14 cellular contexts compared by ENCODE assay signal in the genomic region with DNA sequence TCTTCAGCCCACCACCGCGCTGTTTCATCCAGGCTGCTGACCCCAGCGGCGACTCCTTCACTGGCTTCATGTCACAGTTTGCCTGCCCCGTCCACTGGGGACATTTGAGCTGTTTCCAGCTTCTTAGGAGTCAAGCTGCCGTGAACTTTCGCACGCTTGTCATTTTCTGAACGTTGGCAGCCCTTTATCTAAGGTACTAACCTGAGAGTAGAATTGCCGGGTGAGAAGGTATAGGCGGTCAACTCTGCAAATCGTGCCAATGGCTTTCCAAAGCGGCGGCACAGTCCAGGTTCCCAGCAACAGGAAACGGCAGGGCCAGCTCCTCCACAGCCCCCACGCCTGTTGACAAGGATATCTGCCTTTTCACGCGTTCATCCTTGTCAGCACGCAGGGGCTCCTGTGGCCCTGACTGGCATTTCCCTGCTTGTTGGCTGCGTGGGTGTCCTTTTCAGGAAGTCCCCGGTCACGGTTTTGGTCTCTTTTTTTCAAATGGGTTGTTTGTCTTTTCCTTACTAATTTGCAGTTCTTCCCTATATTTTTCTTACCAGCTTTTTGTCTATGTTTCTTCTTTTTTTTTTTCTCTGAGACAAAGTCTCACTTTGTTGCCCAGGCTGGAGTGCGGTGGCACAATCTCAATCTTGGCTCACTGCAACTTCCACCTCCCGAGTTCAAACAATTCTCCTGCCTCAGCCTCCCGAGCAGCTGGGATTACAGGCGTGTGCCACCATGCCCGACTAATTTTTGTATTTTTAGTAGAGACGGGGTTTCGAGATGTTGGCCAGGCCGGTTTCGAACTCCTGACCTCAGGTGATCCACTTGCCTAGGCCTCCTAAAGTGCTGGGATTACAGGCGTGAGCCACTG. TPM values are rescaled to one million over a fixed set of nuclear protein-coding genes. Genes with fewer than 3 reads are reported as not detected.
DNase-seq lines count a peak whose midpoint lies in the region; ATAC-seq and TF ChIP-seq lines count a peak whose summit lies in the region.
"Had no signal": no experiment of that assay in that cellular context is flagged by ENCODE, and none has a peak within 500 bp of the region (broad histone marks: within the 10 kb centered on the region; RNA-seq: fewer than 3 reads in every experiment).

No MANE protein-coding gene starts in this region.

- H3K4me3 Mint-ChIP-seq in GM23338, result peak overlapping the region; percentile 55
- H3K4me3 Mint-ChIP-seq in dendritic cell treated with granulocyte-macrophage colony-stimulating factor and Interleukin-4, amounts not matched to agents 40 ng/mL and 50 ng/mL, for 4 days, result peak overlapping the region; percentile 62
- H3K4me3 Mint-ChIP-seq in naive thymus-derived CD4-positive, alpha-beta T cell, result peak overlapping the region; percentile 30 to 72 (median 52)

- CTCF ChIA-PET in naive thymus-derived CD4-positive, alpha-beta T cell (lab: Charles Lee), result no interaction called here

- POLR2A ChIA-PET in naive thymus-derived CD4-positive, alpha-beta T cell (lab: Charles Lee), result no interaction called here

- no peaks in the 10 kb centered on the region for H3F3A ChIP-seq in GM23338 (replicated peaks; ENCODE audit: low read depth)

- H4K20me1 ChIP-seq in BLaER1 (peaks cover 23% of the 10 kb centered on the region), GM23338 (replicated peaks; ENCODE audit: insufficient read depth) (no peaks in the 10 kb centered on the region)

- H3K27me3 Mint-ChIP-seq in GM23338 (ENCODE audit: insufficient read depth, low read depth, poor library complexity), result peaks cover 50% of the 10 kb centered on the region
- peaks cover 85% of the 10 kb centered on the region for H3K27me3 Mint-ChIP-seq in dendritic cell treated with granulocyte-macrophage colony-stimulating factor and Interleukin-4, amounts not matched to agents 40 ng/mL and 50 ng/mL, for 4 days
- peaks cover 27 to 57% (median 44%) of the 10 kb centered on the region in 5 donors for H3K27me3 Mint-ChIP-seq in naive thymus-derived CD4-positive, alpha-beta T cell

- H3K27me3 ChIP-seq in BLaER1, result peaks cover 68% of the 10 kb centered on the region
- peaks cover 61% of the 10 kb centered on the region for H3K27me3 ChIP-seq in GM23338 (ENCODE audit: insufficient read depth)
- peaks cover 3 to 5% of the 10 kb centered on the region in 2 donors for H3K27me3 ChIP-seq in naive thymus-derived CD4-positive, alpha-beta T cell (ENCODE audit: control insufficient read depth in 2 of 2, insufficient read depth in 2 of 2, low read length in 2 of 2)

- no peak overlapping the region for H3K4me3 ChIP-seq in BLaER1
- H3K4me3 ChIP-seq in GM23338, result no peak overlapping the region
- no peak overlapping the region for H3K4me3 ChIP-seq in naive thymus-derived CD4-positive, alpha-beta T cell (ENCODE audit: low read length)

- peaks cover 4% of the 10 kb centered on the region; the same call in 2 of the 3 replicates for H3K36me3 Mint-ChIP-seq in GM23338 (ENCODE audit: low read depth)
- no peaks in the 10 kb centered on the region for H3K36me3 Mint-ChIP-seq in dendritic cell treated with granulocyte-macrophage colony-stimulating factor and Interleukin-4, amounts not matched to agents 40 ng/mL and 50 ng/mL, for 4 days (ENCODE audit: low read depth)
- H3K36me3 Mint-ChIP-seq in naive thymus-derived CD4-positive, alpha-beta T cell, result no peaks in the 10 kb centered on the region

- H3K79me2 ChIP-seq in GM23338 (replicated peaks; ENCODE audit: insufficient read depth), result no peaks in the 10 kb centered on the region

- H3K4me1 ChIP-seq in BLaER1 (peaks cover 52% of the 10 kb centered on the region), GM23338 (ENCODE audit: insufficient read depth) (no peaks in the 10 kb centered on the region; the same call in 1 of the 2 replicates)
- peaks cover 0 to 7% of the 10 kb centered on the region in 2 donors for H3K4me1 ChIP-seq in naive thymus-derived CD4-positive, alpha-beta T cell (ENCODE audit: control insufficient read depth in 2 of 2, insufficient read depth in 2 of 2, low read length in 2 of 2)

- H3K9me3 ChIP-seq in BLaER1, result no peaks in the 10 kb centered on the region
- H3K9me3 ChIP-seq in naive thymus-derived CD4-positive, alpha-beta T cell (ENCODE audit: control insufficient read depth in 2 of 3, low read length in 3 of 3), result no peaks in the 10 kb centered on the region
- H3K9me3 ChIP-seq: prostate gland had no signal

- no peak for DNase-seq in GM23338 (ENCODE audit: low spot score)
- DNase-seq in naive thymus-derived CD4-positive, alpha-beta T cell, result no peak
- no peak for DNase-seq in NCI-H1105 treated with DMSO at 0.1 percent for 48 hours (lab: John Stamatoyannopoulos, UW)
- no peak for DNase-seq in hippocampal formation (lab: John Stamatoyannopoulos, UW)
- DNase-seq: MM.1S, OCI-M1 had no signal

- no peaks in the 10 kb centered on the region; the same call in 1 of the 3 replicates for H3K4me1 Mint-ChIP-seq in GM23338
- H3K4me1 Mint-ChIP-seq in dendritic cell treated with granulocyte-macrophage colony-stimulating factor and Interleukin-4, amounts not matched to agents 40 ng/mL and 50 ng/mL, for 4 days (ENCODE audit: low read depth), result peaks cover 27% of the 10 kb centered on the region
- H3K4me1 Mint-ChIP-seq in naive thymus-derived CD4-positive, alpha-beta T cell, result peaks cover 8 to 20% (median 17%) of the 10 kb centered on the region in 7 donors

- H3K9me2 ChIP-seq in GM23338 (ENCODE audit: insufficient read depth), result no peaks in the 10 kb centered on the region

- no peak overlapping the region for H2AFZ ChIP-seq in GM23338

- H3K9ac ChIP-seq in BLaER1, result no peak overlapping the region

- H3K9me3 Mint-ChIP-seq in GM23338, result peaks cover 12% of the 10 kb centered on the region; the same call in 2 of the 3 replicates
- H3K9me3 Mint-ChIP-seq in dendritic cell treated with granulocyte-macrophage colony-stimulating factor and Interleukin-4, amounts not matched to agents 40 ng/mL and 50 ng/mL, for 4 days, result no peaks in the 10 kb centered on the region
- no peaks in the 10 kb centered on the region for H3K9me3 Mint-ChIP-seq in naive thymus-derived CD4-positive, alpha-beta T cell

- H3K36me3 ChIP-seq in BLaER1 (no peaks in the 10 kb centered on the region), GM23338 (ENCODE audit: insufficient read depth) (no peaks in the 10 kb centered on the region)
- H3K36me3 ChIP-seq in naive thymus-derived CD4-positive, alpha-beta T cell (ENCODE audit: control insufficient read depth in 2 of 3, insufficient read depth in 3 of 3, low read length in 3 of 3), result no peaks in the 10 kb centered on the region
- H3K36me3 ChIP-seq: prostate gland had no signal

- no peak for TF ChIP-seq CTCF in GM23338 (conservative IDR thresholded peaks at IDR 0.05; ENCODE audit: low read depth in 2 of 2)

- ATAC-seq in GM23338 (no peak), GM21381 (IDR thresholded peaks at IDR 0.05; ENCODE audit: unreplicated experiment) (no peak), GM18870 (IDR thresholded peaks at IDR 0.05; ENCODE audit: unreplicated experiment) (no peak)
- ATAC-seq in naive thymus-derived CD4-positive, alpha-beta T cell, result no peak

- H3K27ac ChIP-seq in BLaER1 (no peak overlapping the region), GM23338 (ENCODE audit: low read depth) (no peak overlapping the region)
- H3K27ac ChIP-seq in naive thymus-derived CD4-positive, alpha-beta T cell (ENCODE audit: low read depth, low read length), result no peak overlapping the region
- H3K27ac ChIP-seq: prostate gland had no signal

- H3K27ac Mint-ChIP-seq in GM23338, result no peak overlapping the region
- peak overlapping the region; percentile 31 for H3K27ac Mint-ChIP-seq in dendritic cell treated with granulocyte-macrophage colony-stimulating factor and Interleukin-4, amounts not matched to agents 40 ng/mL and 50 ng/mL, for 4 days
- no peak overlapping the region for H3K27ac Mint-ChIP-seq in naive thymus-derived CD4-positive, alpha-beta T cell

- H3K4me2 ChIP-seq in BLaER1, result peak overlapping the region; percentile 40
- peak overlapping the region; percentile 77; the same call in 1 of the 2 replicates for H3K4me2 ChIP-seq in GM23338

- intact Hi-C loops in dendritic cell treated with granulocyte-macrophage colony-stimulating factor and Interleukin-4, amounts not matched to agents 40 ng/mL and 50 ng/mL, for 4 days (cut with micrococcal nuclease), result no loop called here
- intact Hi-C loops in naive thymus-derived CD4-positive, alpha-beta T cell (cut with micrococcal nuclease), result no loop called here

TF ChIP-seq in GM23338, 12 proteins besides CTCF, POLR2A, EP300 and RAD21 (continues in another document):
- TF ChIP-seq EZH2phosphoT487 (IDR thresholded peaks at IDR 0.05; ENCODE audit: unreplicated experiment) (no peak), ZNF331 (CRISPR knock-in tag; IDR thresholded peaks at IDR 0.05; ENCODE audit: low read depth) (no peak), EZH2 (IDR thresholded peaks at IDR 0.05; ENCODE audit: low read depth, unreplicated experiment) (no peak)

RNA-seq across cellular contexts. Expression of gene UTS2R, which starts 1.3 kb away (rescaled TPM):
- 0.49 and 0.82 TPM in 2 replicates for total RNA-seq in GM23338 (2014; rRNA removed; shearing (Covaris generic))
- not detected in 2 replicates for polyA plus RNA-seq in GM23338 (2016; fragmentation: Nextera tagmentation; extraction: Ambion mirVana)
- not detected for total RNA-seq in naive thymus-derived CD4-positive, alpha-beta T cell
- polyA plus RNA-seq in naive thymus-derived CD4-positive, alpha-beta T cell, result not detected
- total RNA-seq: aorta, lower leg skin, prostate gland, subcutaneous adipose tissue had no signal
- polyA plus RNA-seq: aorta had no signal

RNA-seq across cellular contexts. Expression of gene TEX19, which starts 13.8 kb away (rescaled TPM):
- total RNA-seq in GM23338 (2014; rRNA removed; shearing (Covaris generic)), result 0.66 and 1.1 TPM in 2 replicates
- 0.10 and 0.23 TPM in 2 replicates for polyA plus RNA-seq in GM23338 (2016; fragmentation: Nextera tagmentation; extraction: Ambion mirVana)
- not detected for total RNA-seq in naive thymus-derived CD4-positive, alpha-beta T cell
- polyA plus RNA-seq in naive thymus-derived CD4-positive, alpha-beta T cell, result not detected
- total RNA-seq: aorta, lower leg skin, subcutaneous adipose tissue had no signal
- polyA plus RNA-seq: aorta had no signal

RNA-seq across cellular contexts. Expression of gene SECTM1, which starts 39.3 kb away (rescaled TPM):
- 0.16 and 1.3 TPM in 2 replicates for total RNA-seq in GM23338 (2014; rRNA removed; shearing (Covaris generic))
- 0.21 TPM in 1 of 2 replicates, not detected in the other for polyA plus RNA-seq in GM23338 (2016; fragmentation: Nextera tagmentation; extraction: Ambion mirVana)
- 10 to 100 TPM in 2 of 5 experiments, 1 to 10 TPM in 3; 2.3 to 32.4 (median 5.1) TPM for total RNA-seq in naive thymus-derived CD4-positive, alpha-beta T cell
- 1 to 10 TPM; 1.5 to 3.2 TPM for polyA plus RNA-seq in naive thymus-derived CD4-positive, alpha-beta T cell

RNA-seq across cellular contexts. Expression of gene HEXD, which starts 45.3 kb away (rescaled TPM):
- 23.1 and 31.1 TPM in 2 replicates for total RNA-seq in GM23338 (2014; rRNA removed; shearing (Covaris generic))
- polyA plus RNA-seq in GM23338 (2016; fragmentation: Nextera tagmentation; extraction: Ambion mirVana), result 11.0 and 11.9 TPM in 2 replicates
- total RNA-seq in naive thymus-derived CD4-positive, alpha-beta T cell, result 100 to 1,000 TPM in 2 of 5 experiments, 10 to 100 TPM in 3; 62.7 to 153 (median 66.9) TPM
- 10 to 100 TPM; 12.5 to 18.1 TPM for polyA plus RNA-seq in naive thymus-derived CD4-positive, alpha-beta T cell

RNA-seq across cellular contexts. Expression of gene OGFOD3, which starts 45.6 kb away (rescaled TPM):
- total RNA-seq in GM23338 (2014; rRNA removed; shearing (Covaris generic)), result 24.6 and 30.8 TPM in 2 replicates
- 9.6 and 10.6 TPM in 2 replicates for polyA plus RNA-seq in GM23338 (2016; fragmentation: Nextera tagmentation; extraction: Ambion mirVana)
- 10 to 100 TPM; 21.9 to 34.6 (median 32.3) TPM for total RNA-seq in naive thymus-derived CD4-positive, alpha-beta T cell
- 10 to 100 TPM; 29.7 to 42.1 TPM for polyA plus RNA-seq in naive thymus-derived CD4-positive, alpha-beta T cell
